19 cellular contexts compared by ENCODE assay signal in genomic region chr2:135996304-135996703, GRCh38.
"Had no signal": no experiment of that assay in that cellular context is flagged by ENCODE, and none has a peak within 500 bp of the region (broad histone marks: within the 10 kb centered on the region; RNA-seq: fewer than 3 reads in every experiment).

No MANE protein-coding gene starts in this region.

- H3K9me3 Mint-ChIP-seq: activated naive CD8-positive, alpha-beta T cell treated with anti-CD3 and anti-CD28 coated beads, Interleukin-2, amount 50 U/mL, for 24 hours; central memory CD8-positive, alpha-beta T cell had no signal

- H3K4me3 Mint-ChIP-seq: activated naive CD8-positive, alpha-beta T cell treated with anti-CD3 and anti-CD28 coated beads, Interleukin-2, amount 50 U/mL, for 24 hours; central memory CD8-positive, alpha-beta T cell; T-helper 1 cell treated with Interleukin-12 subunit alpha and Interleukin-12 subunit beta and Interleukin-4 antibody, amounts not matched to agents 30 μg/mL and 1 μg/mL, for 36 hours had no signal

- DNase-seq: activated CD4-positive, alpha-beta T cell treated with anti-CD3 and anti-CD28 coated beads for 48 hours; activated CD4-positive, alpha-beta T cell treated with anti-CD3 and anti-CD28 coated beads, Interleukin-2, amount 50 U/mL, for 48 hours; activated naive CD8-positive, alpha-beta T cell treated with anti-CD3 and anti-CD28 coated beads, Interleukin-2, amount 50 U/mL, for 24 hours; activated T-cell treated with anti-CD3 and anti-CD28 coated beads, Interleukin-2, amount 50 U/mL, for 48 hours; amniotic stem cell; body of pancreas; MM.1S; NCI-H1105; NCI-H1436 treated with DMSO at 0.1 percent for 48 hours; NCI-H187; NCI-H2081; NCI-H446; NCI-H524; PC-9; SHP77 treated with DMSO at 0.1 percent for 48 hours had no signal

- H3K27me3 Mint-ChIP-seq: activated naive CD8-positive, alpha-beta T cell treated with anti-CD3 and anti-CD28 coated beads, Interleukin-2, amount 50 U/mL, for 24 hours; central memory CD8-positive, alpha-beta T cell had no signal

- H3K27ac Mint-ChIP-seq: activated naive CD4-positive, alpha-beta T cell treated with anti-CD3 and anti-CD28 coated beads, Interleukin-2, amount 50 U/mL, for 72 hours; activated naive CD8-positive, alpha-beta T cell treated with anti-CD3 and anti-CD28 coated beads, Interleukin-2, amount 50 U/mL, for 24 hours; T-helper 1 cell treated with Interleukin-12 subunit alpha and Interleukin-12 subunit beta and Interleukin-4 antibody, amounts not matched to agents 30 μg/mL and 1 μg/mL, for 36 hours had no signal

- ATAC-seq: activated CD4-positive, CD25-positive, alpha-beta regulatory T cell treated with anti-CD3 and anti-CD28 coated beads, Interleukin-2, amount 50 U/mL, for 24 hours; activated naive CD4-positive, alpha-beta T cell treated with anti-CD3 and anti-CD28 coated beads, Interleukin-2, amount 50 U/mL, for 72 hours; activated naive CD8-positive, alpha-beta T cell treated with anti-CD3 and anti-CD28 coated beads, Interleukin-2, amount 50 U/mL, for 24 hours; body of pancreas had no signal
